9 cellular contexts compared by ENCODE assay signal in genomic region chr19:48741222-48741999, GRCh38. TPM values are rescaled to one million over a fixed set of nuclear protein-coding genes. Genes with fewer than 3 reads are reported as not detected.
DNase-seq lines count a peak whose midpoint lies in the region; ATAC-seq and TF ChIP-seq lines count a peak whose summit lies in the region.
"Had no signal": no experiment of that assay in that cellular context is flagged by ENCODE, and none has a peak within 500 bp of the region (broad histone marks: within the 10 kb centered on the region; RNA-seq: fewer than 3 reads in every experiment).

No MANE protein-coding gene starts in this region.

- H3K9me3 ChIP-seq in CD4-positive, CD25-positive, alpha-beta regulatory T cell (ENCODE audit: control insufficient read depth in 2 of 2, low read length in 2 of 2), result peaks cover 0 to 5% of the 10 kb centered on the region in 2 experiments
- no peaks in the 10 kb centered on the region for H3K9me3 ChIP-seq in HUES48 (ENCODE audit: control insufficient read depth, insufficient read depth, low read length)

- no peak for TF ChIP-seq CTCF in brain (conservative IDR thresholded peaks at IDR 0.05)
- TF ChIP-seq CTCF in mesothelial cell of epicardium (IDR thresholded peaks at IDR 0.05; ENCODE audit: unreplicated experiment), result no peak

- no peak overlapping the region for H3K4me3 ChIP-seq in CD4-positive, CD25-positive, alpha-beta regulatory T cell (ENCODE audit: low read depth, low read length)
- peak overlapping the region; percentile 26; the same call in 1 of the 2 replicates for H3K4me3 ChIP-seq in HUES48 (ENCODE audit: low read depth, low read length)

- peaks cover 0 to 42% (median 6%) of the 10 kb centered on the region in 4 donors for H3K4me1 Mint-ChIP-seq in CD4-positive, CD25-positive, alpha-beta regulatory T cell
- H3K4me1 Mint-ChIP-seq in brain, result peaks cover 36% of the 10 kb centered on the region
- H3K4me1 Mint-ChIP-seq in mesothelial cell of epicardium, result peaks cover 14% of the 10 kb centered on the region

- H3K4me1 ChIP-seq in CD4-positive, CD25-positive, alpha-beta regulatory T cell (ENCODE audit: control insufficient read depth, insufficient read depth, low read length, poor library complexity, severe bottlenecking), result peaks cover 22% of the 10 kb centered on the region
- H3K4me1 ChIP-seq in HUES48 (ENCODE audit: control insufficient read depth, insufficient read depth, low read length), result peaks cover 26% of the 10 kb centered on the region

- no peak overlapping the region for H3K9ac ChIP-seq in HUES48 (ENCODE audit: low read depth, low read length)

- no peak overlapping the region for H3K27ac ChIP-seq in CD4-positive, CD25-positive, alpha-beta regulatory T cell (ENCODE audit: insufficient read depth, low read length, poor library complexity, severe bottlenecking)
- H3K27ac ChIP-seq in HUES48 (ENCODE audit: low read depth, low read length), result no peak overlapping the region

- peaks cover 0 to 2% (median 0%) of the 10 kb centered on the region in 7 donors for H3K9me3 Mint-ChIP-seq in CD4-positive, CD25-positive, alpha-beta regulatory T cell
- H3K9me3 Mint-ChIP-seq in brain (peaks cover 3 to 13% (median 7%) of the 10 kb centered on the region in 5 experiments), mesothelial cell of epicardium (peaks cover 5% of the 10 kb centered on the region)

- no peak overlapping the region for H3K27ac Mint-ChIP-seq in CD4-positive, CD25-positive, alpha-beta regulatory T cell
- H3K27ac Mint-ChIP-seq in brain (peak overlapping the region in 3 of 5 experiments; percentile 25 to 67 (median 67)), mesothelial cell of epicardium (no peak overlapping the region)

- peak overlapping the region; percentile 41 to 57 (median 50) for H3K4me3 Mint-ChIP-seq in CD4-positive, CD25-positive, alpha-beta regulatory T cell
- peak overlapping the region in 4 of 5 experiments; percentile 53 to 75 (median 59) for H3K4me3 Mint-ChIP-seq in brain
- H3K4me3 Mint-ChIP-seq in mesothelial cell of epicardium, result peak overlapping the region; percentile 6

- no peak for ATAC-seq in CD4-positive, CD25-positive, alpha-beta regulatory T cell (ENCODE audit: low read depth in 2 of 2)
- ATAC-seq in HG03469 (IDR thresholded peaks at IDR 0.05; ENCODE audit: unreplicated experiment) (no peak), GM21515 (IDR thresholded peaks at IDR 0.05; ENCODE audit: unreplicated experiment) (no peak)

- peak in 1 of 3 donors; percentile 36 for DNase-seq in CD4-positive, CD25-positive, alpha-beta regulatory T cell
- DNase-seq in mesothelial cell of epicardium (ENCODE audit: low spot score in 2 of 2, unreplicated experiment in 2 of 2) (no peak), AG08396 (ENCODE audit: low spot score) (no peak), NCI-H146 treated with DMSO at 0.1 percent for 48 hours (lab: John Stamatoyannopoulos, UW; ENCODE audit: unreplicated experiment) (no peak)

- H3K36me3 ChIP-seq in CD4-positive, CD25-positive, alpha-beta regulatory T cell (ENCODE audit: control insufficient read depth, insufficient read depth, low read length), result no peaks in the 10 kb centered on the region
- H3K36me3 ChIP-seq in HUES48 (ENCODE audit: control insufficient read depth, insufficient read depth, low read length), result no peaks in the 10 kb centered on the region

- H3K27me3 Mint-ChIP-seq in CD4-positive, CD25-positive, alpha-beta regulatory T cell, result peaks cover 33% of the 10 kb centered on the region
- H3K27me3 Mint-ChIP-seq in brain, result peaks cover 18% of the 10 kb centered on the region
- peaks cover 17% of the 10 kb centered on the region for H3K27me3 Mint-ChIP-seq in mesothelial cell of epicardium (ENCODE audit: low read depth)

- H3K27me3 ChIP-seq in CD4-positive, CD25-positive, alpha-beta regulatory T cell (ENCODE audit: control insufficient read depth, insufficient read depth, low read length), result no peaks in the 10 kb centered on the region
- H3K27me3 ChIP-seq in HUES48 (ENCODE audit: control insufficient read depth, insufficient read depth, low read length), result peaks cover 16% of the 10 kb centered on the region

- H3K36me3 Mint-ChIP-seq in CD4-positive, CD25-positive, alpha-beta regulatory T cell, result peaks cover 4% of the 10 kb centered on the region
- H3K36me3 Mint-ChIP-seq in brain, result peaks cover 5% of the 10 kb centered on the region
- H3K36me3 Mint-ChIP-seq in mesothelial cell of epicardium, result no peaks in the 10 kb centered on the region

RNA-seq across cellular contexts. Expression of gene RASIP1, which starts 1.0 kb away (rescaled TPM):
- total RNA-seq in CD4-positive, CD25-positive, alpha-beta regulatory T cell, result 0.22 TPM
- under 1 TPM; 0.13 to 0.55 (median 0.18) TPM for polyA plus RNA-seq in CD4-positive, CD25-positive, alpha-beta regulatory T cell
- polyA plus RNA-seq in brain (ENCODE audit: insufficient read depth, low read depth, low replicate concordance), result 4.7 TPM
- 1.4 to 2.1 TPM (median 1.5 TPM) in 3 replicates for total RNA-seq in mesothelial cell of epicardium

RNA-seq across cellular contexts. Expression of gene IZUMO1, which starts 5.3 kb away (rescaled TPM):
- total RNA-seq in CD4-positive, CD25-positive, alpha-beta regulatory T cell, result not detected
- polyA plus RNA-seq in CD4-positive, CD25-positive, alpha-beta regulatory T cell, result not detected
- polyA plus RNA-seq in brain (ENCODE audit: insufficient read depth, low read depth, low replicate concordance), result 0.20 TPM
- total RNA-seq in mesothelial cell of epicardium, result 0.45 to 0.80 TPM (median 0.49 TPM) in 3 replicates

RNA-seq across cellular contexts. Expression of gene FUT1, which starts 11.0 kb away (rescaled TPM):
- total RNA-seq in CD4-positive, CD25-positive, alpha-beta regulatory T cell, result not detected
- polyA plus RNA-seq in CD4-positive, CD25-positive, alpha-beta regulatory T cell, result under 1 TPM in 2 of 4 donors, not detected in 2; 0.06 to 0.14 TPM
- polyA plus RNA-seq in brain (ENCODE audit: insufficient read depth, low read depth, low replicate concordance), result 7.9 TPM
- total RNA-seq in mesothelial cell of epicardium, result 3.5 to 4.4 TPM (median 4.3 TPM) in 3 replicates

RNA-seq across cellular contexts. Expression of gene FGF21, which starts 13.9 kb away (rescaled TPM):
- not detected for total RNA-seq in CD4-positive, CD25-positive, alpha-beta regulatory T cell
- polyA plus RNA-seq in CD4-positive, CD25-positive, alpha-beta regulatory T cell, result not detected
- 3.6 TPM for polyA plus RNA-seq in brain (ENCODE audit: insufficient read depth, low read depth, low replicate concordance)
- not detected in 3 replicates for total RNA-seq in mesothelial cell of epicardium
- total RNA-seq: fibroblast of villous mesenchyme had no signal

RNA-seq across cellular contexts. Expression of gene MAMSTR, which starts 21.9 kb away (rescaled TPM):
- 1.1 TPM for total RNA-seq in CD4-positive, CD25-positive, alpha-beta regulatory T cell
- under 1 TPM; 0.17 to 0.40 (median 0.30) TPM for polyA plus RNA-seq in CD4-positive, CD25-positive, alpha-beta regulatory T cell
- 3.6 TPM for polyA plus RNA-seq in brain (ENCODE audit: insufficient read depth, low read depth, low replicate concordance)
- 5.8 to 6.5 TPM (median 6.0 TPM) in 3 replicates for total RNA-seq in mesothelial cell of epicardium

Comparison
In these comparisons a context has a peak if more than half of its experiments do, and no peak if none do; other contexts are left out.
1. H3K27ac Mint-ChIP-seq: peak in brain (3 of 5); none in CD4-positive, CD25-positive, alpha-beta regulatory T cell (0 of 3) and mesothelial cell of epicardium (single experiment).
2. H3K4me3 Mint-ChIP-seq: peak in every context shown above with its lines; median percentile 59 in brain; 50 in CD4-positive, CD25-positive, alpha-beta regulatory T cell; 6 in mesothelial cell of epicardium.